8 cellular contexts compared by ENCODE assay signal in genomic region chr5:169583424-169584215, GRCh38. TPM values are rescaled to one million over a fixed set of nuclear protein-coding genes. Genes with fewer than 3 reads are reported as not detected.
A peak's percentile ranks its signal among the peaks of the same experiment; 100 is the strongest.
DNase-seq lines count a peak whose midpoint lies in the region; ATAC-seq, FAIRE-seq and TF ChIP-seq lines count a peak whose summit lies in the region.

A gene with protein sequence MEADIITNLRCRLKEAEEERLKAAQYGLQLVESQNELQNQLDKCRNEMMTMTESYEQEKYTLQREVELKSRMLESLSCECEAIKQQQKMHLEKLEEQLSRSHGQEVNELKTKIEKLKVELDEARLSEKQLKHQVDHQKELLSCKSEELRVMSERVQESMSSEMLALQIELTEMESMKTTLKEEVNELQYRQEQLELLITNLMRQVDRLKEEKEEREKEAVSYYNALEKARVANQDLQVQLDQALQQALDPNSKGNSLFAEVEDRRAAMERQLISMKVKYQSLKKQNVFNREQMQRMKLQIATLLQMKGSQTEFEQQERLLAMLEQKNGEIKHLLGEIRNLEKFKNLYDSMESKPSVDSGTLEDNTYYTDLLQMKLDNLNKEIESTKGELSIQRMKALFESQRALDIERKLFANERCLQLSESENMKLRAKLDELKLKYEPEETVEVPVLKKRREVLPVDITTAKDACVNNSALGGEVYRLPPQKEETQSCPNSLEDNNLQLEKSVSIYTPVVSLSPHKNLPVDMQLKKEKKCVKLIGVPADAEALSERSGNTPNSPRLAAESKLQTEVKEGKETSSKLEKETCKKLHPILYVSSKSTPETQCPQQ (plus strand): TSS chr5:169583773. CDS start chr5:169588417, 4,644 bp downstream.

- peak; percentile 87 for DNase-seq in COLO668 (lab: John Stamatoyannopoulos, UW; ENCODE audit: unreplicated experiment)
- DNase-seq in HT1080 (ENCODE audit: low read depth), result peak; percentile 95
- peak; percentile 91 for DNase-seq in NOMO-1 treated with DMSO at 0.1 percent for 48 hours (lab: John Stamatoyannopoulos, UW; ENCODE audit: unreplicated experiment)
- peak; percentile 81 to 91 for DNase-seq in activated CD8-positive, alpha-beta memory T cell treated with anti-CD3 and anti-CD28 coated beads for 4 hours (ENCODE audit: low read depth in 2 of 2)
- peak; percentile 86 to 93 for DNase-seq in H1 (ENCODE audit: low read depth in 1 of 2, low spot score in 2 of 2)
- DNase-seq in memory B cell (ENCODE audit: low spot score in 2 of 2), result peak; percentile 88 to 91
- peak; percentile 84 for DNase-seq in stimulated activated CD8-positive, alpha-beta memory T cell treated with anti-CD3 and anti-CD28 coated beads, Interleukin-12 subunit alpha, Interleukin-12 subunit beta, amount 100 ng/mL, for 24 hours (ENCODE audit: extremely low read depth)

- FAIRE-seq in H1 (lab: Jason Lieb, UNC), result peak; percentile 45

- POLR2A ChIA-PET in H1 (lab: Charles Lee; ENCODE audit: partially characterized antibody), result interaction anchor here (0.7 to 1.9 kb wide), 6 partner anchors 9 to 587 kb away, joined by 3 to 9 read pairs (median 4); partner anchors contain the start of gene DOCK2

- TF ChIP-seq EP300 in H1 (IDR thresholded peaks at IDR 0.05; ENCODE audit: borderline replicate concordance in 1 of 2, low read depth in 2 of 2, low read length in 2 of 2), result no peak

- CTCF ChIA-PET in H1 (lab: Charles Lee; ENCODE audit: partially characterized antibody), result interaction anchor here (0.7 to 2.4 kb wide), 7 partner anchors 12 to 596 kb away, joined by 3 to 6 read pairs (median 3); no protein-coding TSS in a partner anchor

- H3K79me2 ChIP-seq in H1 (ENCODE audit: control insufficient read depth in 1 of 2, insufficient read depth in 2 of 2, low read length in 2 of 2), result peaks cover 6 to 41% of the 10 kb centered on the region in 2 experiments; a peak in 3 of 4 replicates

- no peak within 1 kb of the TSS for H2BK15ac ChIP-seq in H1 (ENCODE audit: low read length)

- H3K27ac ChIP-seq in H1 (ENCODE audit: low read depth, low read length), result peak within 1 kb of the TSS; percentile 86

- no peak for TF ChIP-seq RAD21 in H1 (IDR thresholded peaks at IDR 0.05 in 1 of 2, conservative IDR thresholded peaks at IDR 0.05 in 1 of 2; ENCODE audit: low read depth in 2 of 2, low read length in 2 of 2)

- H3K27me3 ChIP-seq in H1 (replicated peaks in 1 of 4; ENCODE audit: control insufficient read depth in 3 of 4, extremely low read depth in 1 of 4, insufficient read depth in 3 of 4, low read length in 3 of 4), result no peaks in the 10 kb centered on the region

- peak within 1 kb of the TSS; percentile 52 for H3K56ac ChIP-seq in H1 (replicated peaks; ENCODE audit: insufficient read length, low read depth, low read length)

- WGBS in H1 (ENCODE audit: extremely low coverage in 1 of 2, insufficient coverage in 1 of 2, insufficient read length in 1 of 2, insufficient replicate concordance in 2 of 2, low coverage in 1 of 2, low lambda C conversion rate in 2 of 2, missing lambda C conversion rate in 1 of 2), 2 experiments, result 0% methylated on average over 42 of the region's 53 CpGs; no CpG with 5 or more reads in 1 of the 2 experiments

- no peak within 1 kb of the TSS for H2AK5ac ChIP-seq in H1 (ENCODE audit: low read depth, low read length)

- no peak within 1 kb of the TSS for H4K91ac ChIP-seq in H1 (replicated peaks; ENCODE audit: insufficient read length, low read length)

- no peaks in the 10 kb centered on the region for H3K9me3 Mint-ChIP-seq in memory B cell

- no peak within 1 kb of the TSS for H3K23ac ChIP-seq in H1 (ENCODE audit: insufficient read length)

- H4K20me1 ChIP-seq in H1 (replicated peaks in 1 of 2; ENCODE audit: control insufficient read depth in 1 of 2, insufficient read depth in 2 of 2, low read length in 2 of 2), result peaks cover 1 to 2% of the 10 kb centered on the region in 2 experiments

- no peaks in the 10 kb centered on the region for H3K27me3 Mint-ChIP-seq in memory B cell

- H3K79me1 ChIP-seq in H1 (ENCODE audit: low read depth, low read length), result peaks cover 4% of the 10 kb centered on the region

- peak within 1 kb of the TSS; percentile 85 to 95 (median 92) for H3K4me3 ChIP-seq in H1 (ENCODE audit: extremely low read depth in 1 of 4, insufficient read depth in 2 of 4, low read depth in 3 of 4, low read length in 4 of 4)

- peak in 1 of 3 experiments; percentile 1; a peak in 1 of 4 replicates for TF ChIP-seq CTCF in H1 (IDR thresholded peaks at IDR 0.05; ENCODE audit: control extremely low read depth in 1 of 3, insufficient read depth in 1 of 3, low read depth in 1 of 3, low read length in 3 of 3)

- peak within 1 kb of the TSS; percentile 73 for H4K5ac ChIP-seq in H1 (ENCODE audit: insufficient read length, low read depth, low read length)

- H3K4me2 ChIP-seq in H1 (ENCODE audit: insufficient read depth in 1 of 2, low read depth in 2 of 2, low read length in 2 of 2), result peak within 1 kb of the TSS; percentile 79 to 94

- H3K9ac ChIP-seq in H1 (replicated peaks in 1 of 4; ENCODE audit: extremely low read depth in 1 of 4, low read depth in 3 of 4, low read length in 3 of 4), result peak within 1 kb of the TSS; percentile 89 to 97 (median 90)

- H3K14ac ChIP-seq in H1 (ENCODE audit: insufficient read length), result no peak within 1 kb of the TSS

- H3K9me3 ChIP-seq in H1 (ENCODE audit: insufficient read depth in 2 of 2, low read depth in 1 of 2, low read length in 1 of 2), result no peaks in the 10 kb centered on the region

- H4K8ac ChIP-seq in H1 (ENCODE audit: extremely low read depth, insufficient read depth, low read length), result peak within 1 kb of the TSS; percentile 98; the same call in 1 of the 2 replicates

- peak within 1 kb of the TSS; percentile 66; the same call in 1 of the 2 replicates for H2AFZ ChIP-seq in H1 (ENCODE audit: low read length)

- ATAC-seq in GM21360 (IDR thresholded peaks at IDR 0.05; ENCODE audit: unreplicated experiment) (peak; percentile 92), memory B cell (ENCODE audit: low read depth) (peak; percentile 95)

- H3K27ac Mint-ChIP-seq in memory B cell, result peak within 1 kb of the TSS; percentile 94

- peaks cover 3% of the 10 kb centered on the region for H3K36me3 Mint-ChIP-seq in memory B cell

- H3K18ac ChIP-seq in H1 (ENCODE audit: extremely low read depth, low read length), result peak within 1 kb of the TSS; percentile 73; the same call in 1 of the 2 replicates

- no peak within 1 kb of the TSS for H2BK20ac ChIP-seq in H1 (ENCODE audit: low read length)

- H3K36me3 ChIP-seq in H1 (ENCODE audit: control insufficient read depth in 2 of 4, insufficient read depth in 4 of 4, low read length in 3 of 4), result peaks cover 0 to 5% (median 2%) of the 10 kb centered on the region in 4 experiments; a peak in 5 of 8 replicates

- no peak within 1 kb of the TSS for H2BK12ac ChIP-seq in H1 (ENCODE audit: low read depth, low read length)

- peak within 1 kb of the TSS; percentile 92 for H3K4ac ChIP-seq in H1 (replicated peaks; ENCODE audit: insufficient read length, low read depth, low read length)

- H3K4me1 ChIP-seq in H1 (replicated peaks in 1 of 4; ENCODE audit: control insufficient read depth in 3 of 4, insufficient read depth in 4 of 4, low read length in 3 of 4), result no peaks in the 10 kb centered on the region

- H3K23me2 ChIP-seq in H1 (ENCODE audit: low read depth, low read length), result no peaks in the 10 kb centered on the region

- peak; percentile 89 to 93 for TF ChIP-seq POLR2A in H1 (IDR thresholded peaks at IDR 0.05; ENCODE audit: control extremely low read depth in 1 of 2, low read depth in 2 of 2, low read length in 2 of 2)

- H3K4me3 Mint-ChIP-seq in memory B cell, result peak within 1 kb of the TSS; percentile 99

- peaks cover 10% of the 10 kb centered on the region for H3K4me1 Mint-ChIP-seq in memory B cell

- peak within 1 kb of the TSS; percentile 84; the same call in 1 of the 2 replicates for H2BK5ac ChIP-seq in H1 (ENCODE audit: low read depth, low read length)

- H2BK120ac ChIP-seq in H1 (replicated peaks; ENCODE audit: low read depth, low read length), result no peak within 1 kb of the TSS

TF ChIP-seq in H1, 55 proteins besides CTCF, POLR2A, EP300 and RAD21 (continues in another document):
- TF ChIP-seq JUND (IDR thresholded peaks at IDR 0.05; ENCODE audit: low read length) (no peak), YY1 (IDR thresholded peaks at IDR 0.05; ENCODE audit: low read depth, low read length) (no peak; the same call in none of the 2 replicates), CBX5 (IDR thresholded peaks at IDR 0.05; ENCODE audit: low read depth, low read length) (no peak), PHF8 (conservative IDR thresholded peaks at IDR 0.05; ENCODE audit: low read depth, low read length) (peak; percentile 96), SIX5 (IDR thresholded peaks at IDR 0.05; ENCODE audit: low read depth, low read length) (no peak), BACH1 (IDR thresholded peaks at IDR 0.05; ENCODE audit: low read length) (peak; percentile 18), TEAD4 (IDR thresholded peaks at IDR 0.05; ENCODE audit: low read depth, low read length) (no peak), BRCA1 (IDR thresholded peaks at IDR 0.05; ENCODE audit: low read depth, low read length) (peak; percentile 90), CHD1 (IDR thresholded peaks at IDR 0.05; ENCODE audit: low read depth, low read length) (no peak), HDAC2 (IDR thresholded peaks at IDR 0.05; ENCODE audit: borderline replicate concordance in 1 of 2, low read depth in 2 of 2, low read length in 2 of 2) (no peak), RFX5 (IDR thresholded peaks at IDR 0.05; ENCODE audit: borderline replicate concordance, low read depth, low read length) (no peak), SIN3A (conservative IDR thresholded peaks at IDR 0.05 in 1 of 2, IDR thresholded peaks at IDR 0.05 in 1 of 2; ENCODE audit: low read depth in 1 of 2, low read length in 2 of 2) (peak in 1 of 2 experiments; percentile 27; a peak in 1 of 4 replicates), POLR2AphosphoS5 (IDR thresholded peaks at IDR 0.05; ENCODE audit: low read depth, low read length) (peak; percentile 91), TAF1 (IDR thresholded peaks at IDR 0.05; ENCODE audit: low read depth, low read length) (peak; percentile 95), NANOG (IDR thresholded peaks at IDR 0.05; ENCODE audit: insufficient read depth, low read depth, low read length, poor library complexity, severe bottlenecking) (no peak)

RNA-seq across cellular contexts. Expression of the gene that starts here (rescaled TPM):
- 38.6 and 40.7 TPM in 2 replicates for total RNA-seq in HT1080 (2014; rRNA removed; shearing (Covaris generic))
- polyA plus RNA-seq in HT1080 (2015; cell fraction: cytosol; rRNA removed), result 40.5 and 52.5 TPM in 2 replicates
- polyA plus RNA-seq in HT1080 (2015; cell fraction: nucleus; rRNA removed), result 92.0 and 100 TPM in 2 replicates
- 44.5 and 45.5 TPM in 2 replicates for total RNA-seq in H1 (2021; fragmentation: NEBNext Ultra II Directional; extraction: Animal tissue kit (Norgen Biotek cat#: 25700))
- 9.8 and 16.9 TPM in 2 replicates for polyA plus RNA-seq in H1 (2011; rRNA removed)
- 32.0 TPM for polyA plus RNA-seq in H1 (2011; cell fraction: cytosol; rRNA removed)
- polyA plus RNA-seq in H1 (2011; cell fraction: nucleus; rRNA removed), result 12.5 TPM
- 26.5 to 47.4 TPM (median 33.6 TPM) in 4 replicates for polyA plus RNA-seq in H1 (2012, experiment 1 of 2)
- 3.3 TPM for polyA plus RNA-seq in H1 (2012, experiment 2 of 2)
- 52.8 TPM for polyA plus RNA-seq in H1 (2013, experiment 1 of 2)
- 45.6 TPM for polyA plus RNA-seq in H1 (2013, experiment 2 of 2)
- 19.3 and 20.9 TPM in 2 replicates for polyA minus RNA-seq in H1 (2011; rRNA and poly(A)+ RNA removed)
- 12.6 TPM for polyA minus RNA-seq in H1 (2011; cell fraction: cytosol; rRNA and poly(A)+ RNA removed)
- polyA minus RNA-seq in H1 (2011; cell fraction: nucleus; rRNA and poly(A)+ RNA removed), result 39.4 TPM

Comparison
In these comparisons a context has a peak if more than half of its experiments do, and no peak if none do; other contexts are left out.
1. Peak in every context shown above with its lines: DNase-seq, ATAC-seq, H3K4me3 ChIP-seq and H3K27ac ChIP-seq.